ENCODE assay signal across 8 cellular contexts in the genomic region with DNA sequence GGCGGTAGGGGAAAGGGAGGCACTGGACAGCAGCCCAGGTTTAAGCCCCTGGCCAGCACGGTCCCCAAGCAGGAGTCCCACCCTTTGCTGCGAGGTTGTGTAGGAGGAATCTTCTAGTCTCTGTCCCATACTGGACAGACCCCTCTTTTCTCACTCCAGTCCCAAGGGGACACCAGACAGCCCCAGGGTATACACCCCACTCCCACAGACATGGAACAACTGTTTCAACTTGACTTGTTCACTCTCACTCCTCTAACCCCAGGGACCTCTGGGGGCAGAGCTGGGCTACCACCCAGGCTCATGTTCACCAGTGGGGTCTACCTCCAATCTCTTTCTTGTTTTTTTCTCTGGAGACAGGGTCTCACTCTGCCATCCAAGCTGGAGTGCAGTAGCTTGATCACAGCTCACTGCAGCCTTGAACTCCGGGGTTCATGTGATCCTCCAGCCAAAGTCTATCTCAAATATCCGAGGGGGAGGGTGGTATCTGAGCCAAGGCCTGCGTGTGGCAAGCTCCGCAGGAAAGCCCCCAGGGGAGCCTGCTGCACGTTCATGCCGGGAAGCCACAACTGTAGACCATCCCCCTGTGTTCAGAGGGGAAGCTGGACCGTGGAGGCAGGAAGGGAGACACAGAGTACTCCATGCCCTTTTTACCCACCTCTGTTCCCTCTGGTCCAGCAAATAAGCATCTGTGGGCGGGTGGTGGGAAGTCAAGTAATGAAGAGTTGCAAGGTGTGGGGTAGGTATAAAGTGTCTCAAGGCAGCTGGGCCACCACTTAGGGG. TPM values are rescaled to one million over a fixed set of nuclear protein-coding genes. Genes with fewer than 3 reads are reported as not detected.
DNase-seq lines count a peak whose midpoint lies in the region; ATAC-seq and TF ChIP-seq lines count a peak whose summit lies in the region.

No MANE protein-coding gene starts in this region.

- peak overlapping the region in 10 of 11 experiments; percentile 22 to 98 (median 94); a peak in 17 of 22 replicates for H3K27ac ChIP-seq in BLaER1 treated with 17β-estradiol and CSF1 and Interleukin-3, amounts not matched to agents 10 nM and 100 nM

- POLR2A ChIA-PET in naive thymus-derived CD8-positive, alpha-beta T cell (lab: Charles Lee) = interaction anchor here (1.5 kb wide), 1 partner anchor 34 kb away, joined by 5 read pairs; no protein-coding TSS in a partner anchor

- H3K4me2 ChIP-seq in BLaER1 treated with 17β-estradiol and CSF1 and Interleukin-3, amounts not matched to agents 10 nM and 100 nM = peak overlapping the region; percentile 85 to 100 (median 91)

- H3K9ac ChIP-seq in BLaER1 treated with 17β-estradiol and CSF1 and Interleukin-3, amounts not matched to agents 10 nM and 100 nM = peak overlapping the region; percentile 88 to 96 (median 93); a peak in 21 of 22 replicates

- H3K27me3 Mint-ChIP-seq in IgD-negative memory B cell (no peaks in the 10 kb centered on the region), chondrocyte (ENCODE audit: low read depth) (no peaks in the 10 kb centered on the region)
- H3K27me3 Mint-ChIP-seq in naive thymus-derived CD8-positive, alpha-beta T cell = no peaks in the 10 kb centered on the region

- peaks cover 38 to 42% (median 40%) of the 10 kb centered on the region in 11 experiments for H3K36me3 ChIP-seq in BLaER1 treated with 17β-estradiol and CSF1 and Interleukin-3, amounts not matched to agents 10 nM and 100 nM

- peak overlapping the region; percentile 78 to 99 (median 94) for H3K4me3 ChIP-seq in BLaER1 treated with 17β-estradiol and CSF1 and Interleukin-3, amounts not matched to agents 10 nM and 100 nM

- H3K27ac Mint-ChIP-seq in IgD-negative memory B cell (peak overlapping the region; percentile 85 to 100 (median 86)), chondrocyte (ENCODE audit: unreplicated experiment) (no peak overlapping the region)
- peak overlapping the region; percentile 47 to 82 (median 74) for H3K27ac Mint-ChIP-seq in naive thymus-derived CD8-positive, alpha-beta T cell

- peaks cover 23 to 30% (median 24%) of the 10 kb centered on the region in 3 donors for H3K4me1 Mint-ChIP-seq in IgD-negative memory B cell
- H3K4me1 Mint-ChIP-seq in chondrocyte (ENCODE audit: low read depth) = peaks cover 34% of the 10 kb centered on the region
- H3K4me1 Mint-ChIP-seq in naive thymus-derived CD8-positive, alpha-beta T cell = peaks cover 20 to 46% (median 34%) of the 10 kb centered on the region in 4 donors

- H3K27me3 ChIP-seq in BLaER1 treated with 17β-estradiol and CSF1 and Interleukin-3, amounts not matched to agents 10 nM and 100 nM = peaks cover 0 to 2% (median 0%) of the 10 kb centered on the region in 11 experiments; a peak in 3 of 22 replicates

- H3K36me3 Mint-ChIP-seq in IgD-negative memory B cell = no peaks in the 10 kb centered on the region
- peaks cover 1% of the 10 kb centered on the region for H3K36me3 Mint-ChIP-seq in chondrocyte (ENCODE audit: low read depth)
- H3K36me3 Mint-ChIP-seq in naive thymus-derived CD8-positive, alpha-beta T cell = peaks cover 0 to 34% (median 2%) of the 10 kb centered on the region in 3 donors

- TF ChIP-seq CTCF in chondrocyte (IDR thresholded peaks at IDR 0.05) = no peak

- H3K4me1 ChIP-seq in BLaER1 treated with 17β-estradiol and CSF1 and Interleukin-3, amounts not matched to agents 10 nM and 100 nM = peaks cover 40 to 65% (median 56%) of the 10 kb centered on the region in 10 experiments

- H3K9me3 Mint-ChIP-seq in IgD-negative memory B cell (no peaks in the 10 kb centered on the region), chondrocyte (ENCODE audit: low read depth) (no peaks in the 10 kb centered on the region)
- H3K9me3 Mint-ChIP-seq in naive thymus-derived CD8-positive, alpha-beta T cell = no peaks in the 10 kb centered on the region

- peak overlapping the region; percentile 83 to 93 (median 92) for H3K4me3 Mint-ChIP-seq in IgD-negative memory B cell
- peak overlapping the region; percentile 73 for H3K4me3 Mint-ChIP-seq in chondrocyte (ENCODE audit: unreplicated experiment)
- peak overlapping the region; percentile 77 to 99 (median 84) for H3K4me3 Mint-ChIP-seq in naive thymus-derived CD8-positive, alpha-beta T cell

- peaks cover 24 to 61% (median 53%) of the 10 kb centered on the region in 11 experiments; a peak in 21 of 22 replicates for H4K20me1 ChIP-seq in BLaER1 treated with 17β-estradiol and CSF1 and Interleukin-3, amounts not matched to agents 10 nM and 100 nM

- DNase-seq in chondrocyte (ENCODE audit: low spot score) = peak; percentile 33
- no peak for DNase-seq in naive thymus-derived CD8-positive, alpha-beta T cell
- no peak for DNase-seq in DMS153 (lab: John Stamatoyannopoulos, UW)
- DNase-seq in NCI-H1092 treated with DMSO at 0.1 percent for 48 hours (lab: John Stamatoyannopoulos, UW) = no peak

- no peak for ATAC-seq in naive thymus-derived CD8-positive, alpha-beta T cell
- ATAC-seq in GM21825 (IDR thresholded peaks at IDR 0.05; ENCODE audit: unreplicated experiment) = no peak
- no peak for ATAC-seq in HG03432 (IDR thresholded peaks at IDR 0.05; ENCODE audit: unreplicated experiment)

- peaks cover 0 to 9% (median 0%) of the 10 kb centered on the region in 11 experiments; a peak in 3 of 22 replicates for H3K9me3 ChIP-seq in BLaER1 treated with 17β-estradiol and CSF1 and Interleukin-3, amounts not matched to agents 10 nM and 100 nM (replicated peaks in 1 of 11)

RNA-seq across cellular contexts. Expression of a gene that starts 1.8 kb away (rescaled TPM):
- polyA plus RNA-seq in IgD-negative memory B cell = 57.4 TPM
- 43.5 to 53.6 TPM (median 49.3 TPM) in 3 replicates for total RNA-seq in chondrocyte
- 10 to 100 TPM; 69.2 to 75.6 TPM for total RNA-seq in naive thymus-derived CD8-positive, alpha-beta T cell
- 10 to 100 TPM; 28.9 to 49.8 (median 33.3) TPM for polyA plus RNA-seq in naive thymus-derived CD8-positive, alpha-beta T cell

RNA-seq across cellular contexts. Expression of a gene that starts 23.5 kb away (rescaled TPM):
- 1.5 TPM for polyA plus RNA-seq in IgD-negative memory B cell
- not detected in 3 replicates for total RNA-seq in chondrocyte
- total RNA-seq in naive thymus-derived CD8-positive, alpha-beta T cell = not detected
- polyA plus RNA-seq in naive thymus-derived CD8-positive, alpha-beta T cell = not detected

RNA-seq across cellular contexts. Expression of a gene that starts 34.3 kb away (rescaled TPM):
- 145 TPM for polyA plus RNA-seq in IgD-negative memory B cell
- 78.8 to 85.3 TPM (median 80.2 TPM) in 3 replicates for total RNA-seq in chondrocyte
- total RNA-seq in naive thymus-derived CD8-positive, alpha-beta T cell = 10 to 100 TPM; 47.7 to 48.2 TPM
- 100 to 1,000 TPM; 116 to 122 (median 121) TPM for polyA plus RNA-seq in naive thymus-derived CD8-positive, alpha-beta T cell

RNA-seq across cellular contexts. Expression of a gene that starts 57.7 kb away (rescaled TPM):
- 7.4 TPM for polyA plus RNA-seq in IgD-negative memory B cell
- 10.6 to 17.6 TPM (median 15.8 TPM) in 3 replicates for total RNA-seq in chondrocyte
- 10 to 100 TPM; 18.6 to 18.9 TPM for total RNA-seq in naive thymus-derived CD8-positive, alpha-beta T cell
- 10 to 100 TPM; 12.1 to 17.8 (median 13.8) TPM for polyA plus RNA-seq in naive thymus-derived CD8-positive, alpha-beta T cell

RNA-seq across cellular contexts. Expression of a gene that starts 58.6 kb away (rescaled TPM):
- polyA plus RNA-seq in IgD-negative memory B cell = 12.7 TPM
- total RNA-seq in chondrocyte = 6.8 to 8.8 TPM (median 7.8 TPM) in 3 replicates
- total RNA-seq in naive thymus-derived CD8-positive, alpha-beta T cell = 10 to 100 TPM; 14.3 to 18.3 TPM
- 10 to 100 TPM; 10.1 to 13.3 (median 11.3) TPM for polyA plus RNA-seq in naive thymus-derived CD8-positive, alpha-beta T cell
